Comparison of ENCODE assay signal across 1 cellular context in the genomic region with DNA sequence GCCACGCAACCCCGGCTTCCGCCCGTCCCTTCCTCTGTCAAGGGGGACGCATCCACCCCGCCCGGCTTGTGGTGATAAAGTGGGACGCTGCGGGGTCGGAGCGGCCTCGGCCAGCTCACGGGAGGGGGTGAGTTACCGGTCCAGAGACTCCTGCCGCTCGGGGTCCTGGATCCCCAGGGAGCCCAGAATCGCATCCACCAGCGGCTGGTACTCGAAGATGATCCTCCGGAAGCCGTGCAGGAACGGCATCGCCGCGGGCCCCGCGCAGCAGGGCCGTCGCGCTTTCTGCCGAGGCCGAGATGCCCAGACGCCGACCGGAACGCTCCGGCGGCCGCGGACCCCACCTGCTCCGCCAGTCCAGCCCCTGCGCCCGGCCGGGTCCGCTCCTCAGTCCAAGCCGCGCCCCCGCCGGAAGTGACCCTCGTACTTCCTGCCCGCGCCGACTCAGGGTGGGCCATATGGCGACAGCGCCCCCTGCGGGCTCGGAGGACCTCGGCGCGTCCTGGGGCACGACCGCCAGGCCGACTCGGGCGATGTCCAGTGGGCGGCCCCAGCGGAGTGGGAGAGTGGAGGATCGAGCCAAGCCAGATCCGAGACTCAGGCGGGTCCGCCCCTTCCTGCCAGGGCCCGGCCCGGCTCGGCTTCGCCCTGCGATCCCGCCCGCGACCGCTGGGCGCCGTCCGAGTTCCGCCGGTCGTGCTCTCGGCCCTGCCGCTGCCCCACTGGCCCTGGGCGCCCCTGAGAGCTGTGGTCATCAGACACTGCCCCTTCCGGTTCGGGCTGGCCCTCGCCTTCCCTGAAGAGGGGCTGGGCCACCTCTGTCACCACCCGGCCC.
TF ChIP-seq lines count a peak whose summit lies in the region.

A gene with protein sequence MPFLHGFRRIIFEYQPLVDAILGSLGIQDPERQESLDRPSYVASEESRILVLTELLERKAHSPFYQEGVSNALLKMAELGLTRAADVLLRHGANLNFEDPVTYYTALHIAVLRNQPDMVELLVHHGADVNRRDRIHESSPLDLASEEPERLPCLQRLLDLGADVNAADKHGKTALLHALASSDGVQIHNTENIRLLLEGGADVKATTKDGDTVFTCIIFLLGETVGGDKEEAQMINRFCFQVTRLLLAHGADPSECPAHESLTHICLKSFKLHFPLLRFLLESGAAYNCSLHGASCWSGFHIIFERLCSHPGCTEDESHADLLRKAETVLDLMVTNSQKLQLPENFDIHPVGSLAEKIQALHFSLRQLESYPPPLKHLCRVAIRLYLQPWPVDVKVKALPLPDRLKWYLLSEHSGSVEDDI (minus strand): TSS at position 401 of the 835 bp plus-strand sequence. CDS start 152 bp downstream, at position 249.

TF ChIP-seq in WTC11, 78 proteins besides CTCF, POLR2A, EP300 and RAD21 (continued from another document and continues in another):
- TF ChIP-seq ATF6 (CRISPR knock-in tag; IDR thresholded peaks at IDR 0.05) (no peak), E2F1 (CRISPR knock-in tag; IDR thresholded peaks at IDR 0.05) (peak; percentile 74; the same call in 1 of the 2 replicates), RORB (CRISPR knock-in tag; IDR thresholded peaks at IDR 0.05) (no peak), HMGA2 (CRISPR knock-in tag; IDR thresholded peaks at IDR 0.05) (no peak), USF1 (CRISPR knock-in tag; IDR thresholded peaks at IDR 0.05) (no peak), CREM (CRISPR knock-in tag; IDR thresholded peaks at IDR 0.05) (peak; percentile 73), NFATC4 (CRISPR knock-in tag; IDR thresholded peaks at IDR 0.05) (no peak), FOXK1 (CRISPR knock-in tag; IDR thresholded peaks at IDR 0.05) (peak; percentile 92), ZBTB21 (CRISPR knock-in tag; IDR thresholded peaks at IDR 0.05; ENCODE audit: borderline replicate concordance) (peak; percentile 75), FOXP1 (CRISPR knock-in tag; IDR thresholded peaks at IDR 0.05; ENCODE audit: borderline replicate concordance) (peak; percentile 90), NR2C2 (CRISPR knock-in tag; IDR thresholded peaks at IDR 0.05) (0 out of 2 replicates have a peak, but pooled peaks have one; percentile 10), NFE2L1 (CRISPR knock-in tag; IDR thresholded peaks at IDR 0.05) (peak; percentile 44; the same call in 1 of the 2 replicates), TEAD4 (CRISPR knock-in tag; IDR thresholded peaks at IDR 0.05) (no peak), FOXJ3 (CRISPR knock-in tag; IDR thresholded peaks at IDR 0.05; ENCODE audit: borderline replicate concordance) (no peak), ZNF263 (CRISPR knock-in tag; IDR thresholded peaks at IDR 0.05; ENCODE audit: low read depth) (no peak), ATF1 (CRISPR knock-in tag; IDR thresholded peaks at IDR 0.05) (no peak), GTF2I (CRISPR knock-in tag; conservative IDR thresholded peaks at IDR 0.05) (no peak), TEAD1 (CRISPR knock-in tag; IDR thresholded peaks at IDR 0.05) (peak; percentile 85; the same call in 1 of the 2 replicates), CBFB (CRISPR knock-in tag; IDR thresholded peaks at IDR 0.05; ENCODE audit: low read depth) (peak; percentile 99), JAZF1 (CRISPR knock-in tag; IDR thresholded peaks at IDR 0.05) (no peak), JUN (CRISPR knock-in tag; IDR thresholded peaks at IDR 0.05) (peak; percentile 17; the same call in 1 of the 2 replicates), SP1 (CRISPR knock-in tag; conservative IDR thresholded peaks at IDR 0.05) (peak; percentile 98), MYBL2 (CRISPR knock-in tag; IDR thresholded peaks at IDR 0.05) (peak; percentile 94), IRF2 (CRISPR knock-in tag; IDR thresholded peaks at IDR 0.05; ENCODE audit: borderline replicate concordance, low read depth) (no peak), ZNF138 (CRISPR knock-in tag; conservative IDR thresholded peaks at IDR 0.05) (peak; percentile 92), ZNF219 (CRISPR knock-in tag; IDR thresholded peaks at IDR 0.05; ENCODE audit: borderline replicate concordance) (no peak), ZNF121 (CRISPR knock-in tag; IDR thresholded peaks at IDR 0.05) (no peak), TCF7 (CRISPR knock-in tag; IDR thresholded peaks at IDR 0.05; ENCODE audit: low read depth) (no peak; the same call in 1 of the 2 replicates), ZNF512 (CRISPR knock-in tag; IDR thresholded peaks at IDR 0.05; ENCODE audit: borderline replicate concordance) (no peak), ZNF416 (CRISPR knock-in tag; IDR thresholded peaks at IDR 0.05) (no peak), NFYB (CRISPR knock-in tag; conservative IDR thresholded peaks at IDR 0.05; ENCODE audit: low read depth) (no peak), E2F5 (CRISPR knock-in tag; IDR thresholded peaks at IDR 0.05) (no peak; the same call in 1 of the 2 replicates)
- TF ChIP-seq, protein P1, sequence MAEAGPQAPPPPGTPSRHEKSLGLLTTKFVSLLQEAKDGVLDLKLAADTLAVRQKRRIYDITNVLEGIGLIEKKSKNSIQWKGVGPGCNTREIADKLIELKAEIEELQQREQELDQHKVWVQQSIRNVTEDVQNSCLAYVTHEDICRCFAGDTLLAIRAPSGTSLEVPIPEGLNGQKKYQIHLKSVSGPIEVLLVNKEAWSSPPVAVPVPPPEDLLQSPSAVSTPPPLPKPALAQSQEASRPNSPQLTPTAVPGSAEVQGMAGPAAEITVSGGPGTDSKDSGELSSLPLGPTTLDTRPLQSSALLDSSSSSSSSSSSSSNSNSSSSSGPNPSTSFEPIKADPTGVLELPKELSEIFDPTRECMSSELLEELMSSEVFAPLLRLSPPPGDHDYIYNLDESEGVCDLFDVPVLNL (CRISPR knock-in tag; IDR thresholded peaks at IDR 0.05; ENCODE audit: borderline replicate concordance, low read depth), result no peak
- TF ChIP-seq, protein P2, sequence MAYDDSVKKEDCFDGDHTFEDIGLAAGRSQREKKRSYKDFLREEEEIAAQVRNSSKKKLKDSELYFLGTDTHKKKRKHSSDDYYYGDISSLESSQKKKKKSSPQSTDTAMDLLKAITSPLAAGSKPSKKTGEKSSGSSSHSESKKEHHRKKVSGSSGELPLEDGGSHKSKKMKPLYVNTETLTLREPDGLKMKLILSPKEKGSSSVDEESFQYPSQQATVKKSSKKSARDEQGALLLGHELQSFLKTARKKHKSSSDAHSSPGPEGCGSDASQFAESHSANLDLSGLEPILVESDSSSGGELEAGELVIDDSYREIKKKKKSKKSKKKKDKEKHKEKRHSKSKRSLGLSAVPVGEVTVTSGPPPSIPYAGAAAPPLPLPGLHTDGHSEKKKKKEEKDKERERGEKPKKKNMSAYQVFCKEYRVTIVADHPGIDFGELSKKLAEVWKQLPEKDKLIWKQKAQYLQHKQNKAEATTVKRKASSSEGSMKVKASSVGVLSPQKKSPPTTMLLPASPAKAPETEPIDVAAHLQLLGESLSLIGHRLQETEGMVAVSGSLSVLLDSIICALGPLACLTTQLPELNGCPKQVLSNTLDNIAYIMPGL (CRISPR knock-in tag; IDR thresholded peaks at IDR 0.05), result peak; percentile 99
- TF ChIP-seq, protein P3, sequence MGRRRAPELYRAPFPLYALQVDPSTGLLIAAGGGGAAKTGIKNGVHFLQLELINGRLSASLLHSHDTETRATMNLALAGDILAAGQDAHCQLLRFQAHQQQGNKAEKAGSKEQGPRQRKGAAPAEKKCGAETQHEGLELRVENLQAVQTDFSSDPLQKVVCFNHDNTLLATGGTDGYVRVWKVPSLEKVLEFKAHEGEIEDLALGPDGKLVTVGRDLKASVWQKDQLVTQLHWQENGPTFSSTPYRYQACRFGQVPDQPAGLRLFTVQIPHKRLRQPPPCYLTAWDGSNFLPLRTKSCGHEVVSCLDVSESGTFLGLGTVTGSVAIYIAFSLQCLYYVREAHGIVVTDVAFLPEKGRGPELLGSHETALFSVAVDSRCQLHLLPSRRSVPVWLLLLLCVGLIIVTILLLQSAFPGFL (CRISPR knock-in tag; IDR thresholded peaks at IDR 0.05; ENCODE audit: borderline replicate concordance), result no peak
- TF ChIP-seq, protein P4, sequence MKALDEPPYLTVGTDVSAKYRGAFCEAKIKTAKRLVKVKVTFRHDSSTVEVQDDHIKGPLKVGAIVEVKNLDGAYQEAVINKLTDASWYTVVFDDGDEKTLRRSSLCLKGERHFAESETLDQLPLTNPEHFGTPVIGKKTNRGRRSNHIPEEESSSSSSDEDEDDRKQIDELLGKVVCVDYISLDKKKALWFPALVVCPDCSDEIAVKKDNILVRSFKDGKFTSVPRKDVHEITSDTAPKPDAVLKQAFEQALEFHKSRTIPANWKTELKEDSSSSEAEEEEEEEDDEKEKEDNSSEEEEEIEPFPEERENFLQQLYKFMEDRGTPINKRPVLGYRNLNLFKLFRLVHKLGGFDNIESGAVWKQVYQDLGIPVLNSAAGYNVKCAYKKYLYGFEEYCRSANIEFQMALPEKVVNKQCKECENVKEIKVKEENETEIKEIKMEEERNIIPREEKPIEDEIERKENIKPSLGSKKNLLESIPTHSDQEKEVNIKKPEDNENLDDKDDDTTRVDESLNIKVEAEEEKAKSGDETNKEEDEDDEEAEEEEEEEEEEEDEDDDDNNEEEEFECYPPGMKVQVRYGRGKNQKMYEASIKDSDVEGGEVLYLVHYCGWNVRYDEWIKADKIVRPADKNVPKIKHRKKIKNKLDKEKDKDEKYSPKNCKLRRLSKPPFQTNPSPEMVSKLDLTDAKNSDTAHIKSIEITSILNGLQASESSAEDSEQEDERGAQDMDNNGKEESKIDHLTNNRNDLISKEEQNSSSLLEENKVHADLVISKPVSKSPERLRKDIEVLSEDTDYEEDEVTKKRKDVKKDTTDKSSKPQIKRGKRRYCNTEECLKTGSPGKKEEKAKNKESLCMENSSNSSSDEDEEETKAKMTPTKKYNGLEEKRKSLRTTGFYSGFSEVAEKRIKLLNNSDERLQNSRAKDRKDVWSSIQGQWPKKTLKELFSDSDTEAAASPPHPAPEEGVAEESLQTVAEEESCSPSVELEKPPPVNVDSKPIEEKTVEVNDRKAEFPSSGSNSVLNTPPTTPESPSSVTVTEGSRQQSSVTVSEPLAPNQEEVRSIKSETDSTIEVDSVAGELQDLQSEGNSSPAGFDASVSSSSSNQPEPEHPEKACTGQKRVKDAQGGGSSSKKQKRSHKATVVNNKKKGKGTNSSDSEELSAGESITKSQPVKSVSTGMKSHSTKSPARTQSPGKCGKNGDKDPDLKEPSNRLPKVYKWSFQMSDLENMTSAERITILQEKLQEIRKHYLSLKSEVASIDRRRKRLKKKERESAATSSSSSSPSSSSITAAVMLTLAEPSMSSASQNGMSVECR (CRISPR knock-in tag; IDR thresholded peaks at IDR 0.05; ENCODE audit: borderline replicate concordance), result no peak; the same call in 1 of the 2 replicates
- TF ChIP-seq, protein P5, sequence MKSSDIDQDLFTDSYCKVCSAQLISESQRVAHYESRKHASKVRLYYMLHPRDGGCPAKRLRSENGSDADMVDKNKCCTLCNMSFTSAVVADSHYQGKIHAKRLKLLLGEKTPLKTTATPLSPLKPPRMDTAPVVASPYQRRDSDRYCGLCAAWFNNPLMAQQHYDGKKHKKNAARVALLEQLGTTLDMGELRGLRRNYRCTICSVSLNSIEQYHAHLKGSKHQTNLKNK (CRISPR knock-in tag; IDR thresholded peaks at IDR 0.05), result no peak
- TF ChIP-seq, protein P6, sequence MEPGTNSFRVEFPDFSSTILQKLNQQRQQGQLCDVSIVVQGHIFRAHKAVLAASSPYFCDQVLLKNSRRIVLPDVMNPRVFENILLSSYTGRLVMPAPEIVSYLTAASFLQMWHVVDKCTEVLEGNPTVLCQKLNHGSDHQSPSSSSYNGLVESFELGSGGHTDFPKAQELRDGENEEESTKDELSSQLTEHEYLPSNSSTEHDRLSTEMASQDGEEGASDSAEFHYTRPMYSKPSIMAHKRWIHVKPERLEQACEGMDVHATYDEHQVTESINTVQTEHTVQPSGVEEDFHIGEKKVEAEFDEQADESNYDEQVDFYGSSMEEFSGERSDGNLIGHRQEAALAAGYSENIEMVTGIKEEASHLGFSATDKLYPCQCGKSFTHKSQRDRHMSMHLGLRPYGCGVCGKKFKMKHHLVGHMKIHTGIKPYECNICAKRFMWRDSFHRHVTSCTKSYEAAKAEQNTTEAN (CRISPR knock-in tag; IDR thresholded peaks at IDR 0.05), result peak; percentile 91; the same call in 1 of the 2 replicates
